Comparison of ENCODE assay signal across 32 cellular contexts in the genomic region with DNA sequence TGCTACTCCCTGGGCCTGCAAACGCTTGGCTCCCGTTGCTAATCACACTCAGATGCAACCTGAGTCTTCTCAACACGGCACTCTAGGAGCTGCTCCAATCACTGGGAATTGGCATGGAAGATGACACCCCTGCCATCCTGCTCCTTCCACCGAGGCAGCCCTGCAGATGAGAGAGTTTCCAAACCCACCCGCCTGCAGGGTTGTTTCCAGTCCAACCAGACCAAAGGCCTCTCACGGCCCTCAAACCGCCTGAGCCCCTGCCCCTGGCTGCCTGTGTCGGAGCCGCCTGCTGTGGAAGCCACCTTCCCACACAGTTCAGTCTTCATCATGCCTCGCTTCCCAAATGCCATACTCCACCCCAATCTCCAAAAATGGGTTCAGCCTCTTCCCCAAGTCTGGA. TPM values are rescaled to one million over a fixed set of nuclear protein-coding genes. Genes with fewer than 3 reads are reported as not detected.
DNase-seq lines count a peak whose midpoint lies in the region; ATAC-seq, FAIRE-seq and TF ChIP-seq lines count a peak whose summit lies in the region.
"Had no signal": no experiment of that assay in that cellular context is flagged by ENCODE, and none has a peak within 500 bp of the region (broad histone marks: within the 10 kb centered on the region; RNA-seq: fewer than 3 reads in every experiment).

No MANE protein-coding gene starts in this region.

- no peak overlapping the region for H3K9ac ChIP-seq in astrocyte (ENCODE audit: low read length)
- H3K9ac ChIP-seq: KMS-11 had no signal

- H3K27ac ChIP-seq in astrocyte (ENCODE audit: low read depth, low read length): no peak overlapping the region
- no peak overlapping the region for H3K27ac ChIP-seq in sigmoid colon
- H3K27ac ChIP-seq in upper lobe of right lung: no peak overlapping the region
- H3K27ac ChIP-seq: ascending aorta, esophagus squamous epithelium, KMS-11, ovary, right lobe of liver, SK-N-MC, testis, vagina had no signal

- H3K79me2 ChIP-seq in astrocyte (ENCODE audit: insufficient read depth, low read length): no peaks in the 10 kb centered on the region

- no peaks in the 10 kb centered on the region for H3K9me3 ChIP-seq in astrocyte (ENCODE audit: insufficient read depth, low read depth, low read length)
- no peaks in the 10 kb centered on the region for H3K9me3 ChIP-seq in sigmoid colon
- no peaks in the 10 kb centered on the region for H3K9me3 ChIP-seq in upper lobe of right lung
- H3K9me3 ChIP-seq: ascending aorta, esophagus squamous epithelium, ovary, right lobe of liver, testis, vagina had no signal

- no peaks in the 10 kb centered on the region for H3K4me1 ChIP-seq in astrocyte (ENCODE audit: insufficient read depth, low read length)
- H3K4me1 ChIP-seq in sigmoid colon: peaks cover 0 to 12% (median 5%) of the 10 kb centered on the region in 4 donors
- peaks cover 6% of the 10 kb centered on the region for H3K4me1 ChIP-seq in upper lobe of right lung
- H3K4me1 ChIP-seq: right lobe of liver, testis, vagina had no signal

- DNase-seq in NCI-H510A treated with DMSO at 0.1 percent for 48 hours (lab: John Stamatoyannopoulos, UW): peak; percentile 7
- DNase-seq in NCI-H510A (lab: John Stamatoyannopoulos, UW): no peak
- DNase-seq in NCI-H2029 treated with DMSO at 0.1 percent for 48 hours (lab: John Stamatoyannopoulos, UW): peak; percentile 89
- no peak for DNase-seq in astrocyte (ENCODE audit: low read depth)
- DNase-seq in sigmoid colon: peak; percentile 46
- no peak for DNase-seq in upper lobe of right lung
- DNase-seq: activated CD4-positive, alpha-beta T cell treated with anti-CD3 and anti-CD28 coated beads, Interleukin-2, amount 50 U/mL, for 48 hours; activated naive CD8-positive, alpha-beta T cell treated with anti-CD3 and anti-CD28 coated beads, Interleukin-2, amount 10 ng/mL, durations not matched to agents 7 days and 5 days; esophagus squamous epithelium; foreskin melanocyte; GDM1; mammary epithelial cell; MM.1S; NCI-H1417 treated with DMSO at 0.1 percent for 48 hours; NCI-H226; right lobe of liver; stimulated activated CD4-positive, alpha-beta T cell treated with anti-CD3 and anti-CD28 coated beads, Interleukin-15, amount 100 ng/mL, for 24 hours; stimulated activated naive CD4-positive, alpha-beta T cell treated with Interleukin-2 at 50 U/mL for 16 hours; testis had no signal

- H3K36me3 Mint-ChIP-seq in astrocyte (ENCODE audit: low read depth, unreplicated experiment): no peaks in the 10 kb centered on the region
- H3K36me3 Mint-ChIP-seq: activated naive CD8-positive, alpha-beta T cell treated with anti-CD3 and anti-CD28 coated beads, Interleukin-2, amount 10 ng/mL, durations not matched to agents 7 days and 5 days; CD8-positive, alpha-beta T cell had no signal

- H3K4me3 ChIP-seq in astrocyte (ENCODE audit: insufficient read depth, low read depth, low read length) (no peak overlapping the region), sigmoid colon (no peak overlapping the region), upper lobe of right lung (no peak overlapping the region)
- H3K4me3 ChIP-seq: ascending aorta, esophagus squamous epithelium, ovary, right lobe of liver, SK-N-MC, testis, vagina had no signal

- H3K27me3 ChIP-seq in astrocyte (ENCODE audit: insufficient read depth, low read length) (peaks cover 22% of the 10 kb centered on the region), sigmoid colon (no peaks in the 10 kb centered on the region), upper lobe of right lung (no peaks in the 10 kb centered on the region)
- H3K27me3 ChIP-seq: ascending aorta, esophagus squamous epithelium, ovary, right lobe of liver, testis, vagina had no signal

- TF ChIP-seq CTCF in astrocyte (IDR thresholded peaks at IDR 0.05; ENCODE audit: insufficient read depth, low read depth, low read length): no peak
- no peak for TF ChIP-seq CTCF in sigmoid colon (IDR thresholded peaks at IDR 0.05)
- no peak for TF ChIP-seq CTCF in upper lobe of right lung (IDR thresholded peaks at IDR 0.05)

- peak overlapping the region; percentile 14 for H3K4me3 Mint-ChIP-seq in astrocyte (ENCODE audit: unreplicated experiment)
- H3K4me3 Mint-ChIP-seq: activated naive CD8-positive, alpha-beta T cell treated with anti-CD3 and anti-CD28 coated beads, Interleukin-2, amount 10 ng/mL, durations not matched to agents 7 days and 5 days; CD8-positive, alpha-beta T cell; nephron had no signal

- no peak for TF ChIP-seq EP300 in sigmoid colon (IDR thresholded peaks at IDR 0.05)

- peaks cover 56% of the 10 kb centered on the region for H3K27me3 Mint-ChIP-seq in astrocyte (ENCODE audit: low read depth, unreplicated experiment)

- no peaks in the 10 kb centered on the region for H3K36me3 ChIP-seq in astrocyte (ENCODE audit: insufficient read depth, low read length)
- H3K36me3 ChIP-seq in sigmoid colon: no peaks in the 10 kb centered on the region
- no peaks in the 10 kb centered on the region for H3K36me3 ChIP-seq in upper lobe of right lung
- H3K36me3 ChIP-seq: ascending aorta, esophagus squamous epithelium, ovary, right lobe of liver, vagina had no signal

- no peak for FAIRE-seq in astrocyte (lab: Jason Lieb, UNC)
- FAIRE-seq: GM18507, TTC549 had no signal

- H3K27ac Mint-ChIP-seq in astrocyte (ENCODE audit: unreplicated experiment): no peak overlapping the region
- H3K27ac Mint-ChIP-seq: activated naive CD8-positive, alpha-beta T cell treated with anti-CD3 and anti-CD28 coated beads, Interleukin-2, amount 10 ng/mL, durations not matched to agents 7 days and 5 days; CD8-positive, alpha-beta T cell; nephron had no signal

- intact Hi-C loops in sigmoid colon (cut with DNase I) (loop anchor here (5.0 kb wide), 1 partner anchor 90 kb away; no protein-coding TSS in a partner anchor), upper lobe of right lung (cut with DNase I) (no loop called here)

- no peaks in the 10 kb centered on the region for H4K20me1 ChIP-seq in astrocyte (ENCODE audit: insufficient read depth, low read length)

- H3K9me3 Mint-ChIP-seq in astrocyte (ENCODE audit: unreplicated experiment): no peaks in the 10 kb centered on the region
- H3K9me3 Mint-ChIP-seq: activated naive CD8-positive, alpha-beta T cell treated with anti-CD3 and anti-CD28 coated beads, Interleukin-2, amount 10 ng/mL, durations not matched to agents 7 days and 5 days; CD8-positive, alpha-beta T cell; nephron had no signal

- no peak for TF ChIP-seq POLR2A in sigmoid colon (IDR thresholded peaks at IDR 0.05)

- no peak overlapping the region for H2AFZ ChIP-seq in astrocyte (ENCODE audit: low read depth, low read length)

- H3K4me2 ChIP-seq in astrocyte (ENCODE audit: low read length): no peak overlapping the region
- H3K4me2 ChIP-seq: KMS-11 had no signal

- ATAC-seq in GM21619 (IDR thresholded peaks at IDR 0.05; ENCODE audit: unreplicated experiment) (no peak), HG02970 (IDR thresholded peaks at IDR 0.05; ENCODE audit: low FRiP score, unreplicated experiment) (no peak), upper lobe of right lung (no peak)
- ATAC-seq: activated CD4-positive, CD25-positive, alpha-beta regulatory T cell treated with anti-CD3 and anti-CD28 coated beads, Interleukin-2, amount 50 U/mL, for 24 hours; CD8-positive, alpha-beta T cell; HCT116; right lobe of liver had no signal

- H3K4me1 Mint-ChIP-seq in astrocyte (ENCODE audit: low read depth, unreplicated experiment): peaks cover 4% of the 10 kb centered on the region

- WGBS in sigmoid colon, 2 donors: 84 to 86% methylated on average over 10 of the region's 10 CpGs

RNA-seq across cellular contexts. Expression of a gene that starts 36.8 kb away (rescaled TPM):
- total RNA-seq in astrocyte (96.8 and 101 TPM in 2 replicates), sigmoid colon (10 to 100 TPM; 12.4 to 31.0 (median 24.3) TPM), upper lobe of right lung (110 TPM)
- 10 to 100 TPM; 12.0 to 67.0 (median 14.4) TPM for polyA plus RNA-seq in sigmoid colon

Comparison
In these comparisons a context has a peak if more than half of its experiments do, and no peak if none do; other contexts are left out.
1. DNase-seq: peak in NCI-H510A treated with DMSO at 0.1 percent for 48 hours (single experiment), NCI-H2029 treated with DMSO at 0.1 percent for 48 hours (single experiment) and sigmoid colon (single experiment); none in NCI-H510A (single experiment), astrocyte (single experiment) and upper lobe of right lung (single experiment).